In the genomic region with DNA sequence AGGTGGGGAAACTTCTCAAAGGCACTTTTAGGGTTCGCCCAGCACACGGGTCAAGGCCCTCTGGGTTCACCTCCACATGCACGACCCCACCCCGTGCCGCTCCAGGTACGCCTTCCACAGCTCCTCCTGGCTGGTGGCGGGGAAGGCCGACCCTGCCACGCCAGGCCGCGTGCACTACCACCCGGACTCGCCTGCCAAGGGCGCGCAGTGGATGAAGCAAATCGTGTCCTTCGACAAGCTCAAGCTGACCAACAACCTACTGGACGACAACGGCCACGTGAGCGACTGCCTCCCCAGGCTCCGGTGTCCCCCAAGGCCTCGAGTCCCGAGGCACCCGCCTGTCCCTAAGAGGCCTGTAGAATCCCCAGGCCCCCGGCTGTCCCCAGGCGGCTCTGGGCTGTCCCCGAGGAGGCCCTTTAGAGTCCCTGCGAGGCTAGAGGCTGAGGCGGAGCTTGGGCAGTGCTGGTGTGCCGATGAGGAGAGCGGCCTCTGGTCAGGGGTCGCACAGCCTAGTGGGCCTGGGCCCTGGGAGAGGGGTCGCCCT, we compare ENCODE assay signal across 1 cellular context.
TF ChIP-seq lines count a peak whose summit lies in the region.

No MANE protein-coding gene starts in this region.

TF ChIP-seq in WTC11, 78 proteins besides CTCF, POLR2A, EP300 and RAD21 (continued from another document):
- TF ChIP-seq, protein P1, sequence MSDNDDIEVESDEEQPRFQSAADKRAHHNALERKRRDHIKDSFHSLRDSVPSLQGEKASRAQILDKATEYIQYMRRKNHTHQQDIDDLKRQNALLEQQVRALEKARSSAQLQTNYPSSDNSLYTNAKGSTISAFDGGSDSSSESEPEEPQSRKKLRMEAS (CRISPR knock-in tag; IDR thresholded peaks at IDR 0.05) = no peak
- TF ChIP-seq, protein P2, sequence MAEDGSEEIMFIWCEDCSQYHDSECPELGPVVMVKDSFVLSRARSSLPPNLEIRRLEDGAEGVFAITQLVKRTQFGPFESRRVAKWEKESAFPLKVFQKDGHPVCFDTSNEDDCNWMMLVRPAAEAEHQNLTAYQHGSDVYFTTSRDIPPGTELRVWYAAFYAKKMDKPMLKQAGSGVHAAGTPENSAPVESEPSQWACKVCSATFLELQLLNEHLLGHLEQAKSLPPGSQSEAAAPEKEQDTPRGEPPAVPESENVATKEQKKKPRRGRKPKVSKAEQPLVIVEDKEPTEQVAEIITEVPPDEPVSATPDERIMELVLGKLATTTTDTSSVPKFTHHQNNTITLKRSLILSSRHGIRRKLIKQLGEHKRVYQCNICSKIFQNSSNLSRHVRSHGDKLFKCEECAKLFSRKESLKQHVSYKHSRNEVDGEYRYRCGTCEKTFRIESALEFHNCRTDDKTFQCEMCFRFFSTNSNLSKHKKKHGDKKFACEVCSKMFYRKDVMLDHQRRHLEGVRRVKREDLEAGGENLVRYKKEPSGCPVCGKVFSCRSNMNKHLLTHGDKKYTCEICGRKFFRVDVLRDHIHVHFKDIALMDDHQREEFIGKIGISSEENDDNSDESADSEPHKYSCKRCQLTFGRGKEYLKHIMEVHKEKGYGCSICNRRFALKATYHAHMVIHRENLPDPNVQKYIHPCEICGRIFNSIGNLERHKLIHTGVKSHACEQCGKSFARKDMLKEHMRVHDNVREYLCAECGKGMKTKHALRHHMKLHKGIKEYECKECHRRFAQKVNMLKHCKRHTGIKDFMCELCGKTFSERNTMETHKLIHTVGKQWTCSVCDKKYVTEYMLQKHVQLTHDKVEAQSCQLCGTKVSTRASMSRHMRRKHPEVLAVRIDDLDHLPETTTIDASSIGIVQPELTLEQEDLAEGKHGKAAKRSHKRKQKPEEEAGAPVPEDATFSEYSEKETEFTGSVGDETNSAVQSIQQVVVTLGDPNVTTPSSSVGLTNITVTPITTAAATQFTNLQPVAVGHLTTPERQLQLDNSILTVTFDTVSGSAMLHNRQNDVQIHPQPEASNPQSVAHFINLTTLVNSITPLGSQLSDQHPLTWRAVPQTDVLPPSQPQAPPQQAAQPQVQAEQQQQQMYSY (CRISPR knock-in tag; IDR thresholded peaks at IDR 0.05) = no peak
- TF ChIP-seq JUN (CRISPR knock-in tag; IDR thresholded peaks at IDR 0.05) (no peak), NR3C1 (CRISPR knock-in tag; conservative IDR thresholded peaks at IDR 0.05; ENCODE audit: low read depth) (no peak), GABPB1 (CRISPR knock-in tag; IDR thresholded peaks at IDR 0.05) (no peak), CREB1 (CRISPR knock-in tag; IDR thresholded peaks at IDR 0.05) (no peak)
- TF ChIP-seq, protein P3, sequence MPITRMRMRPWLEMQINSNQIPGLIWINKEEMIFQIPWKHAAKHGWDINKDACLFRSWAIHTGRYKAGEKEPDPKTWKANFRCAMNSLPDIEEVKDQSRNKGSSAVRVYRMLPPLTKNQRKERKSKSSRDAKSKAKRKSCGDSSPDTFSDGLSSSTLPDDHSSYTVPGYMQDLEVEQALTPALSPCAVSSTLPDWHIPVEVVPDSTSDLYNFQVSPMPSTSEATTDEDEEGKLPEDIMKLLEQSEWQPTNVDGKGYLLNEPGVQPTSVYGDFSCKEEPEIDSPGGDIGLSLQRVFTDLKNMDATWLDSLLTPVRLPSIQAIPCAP (CRISPR knock-in tag; IDR thresholded peaks at IDR 0.05) = no peak
